In genomic region chr10:75651452-75651851, GRCh38 we compare ENCODE assay signal across 14 cellular contexts.
DNase-seq lines count a peak whose midpoint lies in the region; ATAC-seq, FAIRE-seq and TF ChIP-seq lines count a peak whose summit lies in the region.
"Had no signal": no experiment of that assay in that cellular context is flagged by ENCODE, and none has a peak within 500 bp of the region (broad histone marks: within the 10 kb centered on the region; RNA-seq: fewer than 3 reads in every experiment).

No MANE protein-coding gene starts in this region.

- no peaks in the 10 kb centered on the region for H3K9me3 ChIP-seq in left lung
- H3K9me3 ChIP-seq in Karpas-422 (ENCODE audit: low read length), result no peaks in the 10 kb centered on the region
- H3K9me3 ChIP-seq: right atrium auricular region had no signal

- FAIRE-seq in HTR-8/SVneo (lab: Jason Lieb, UNC), result no peak

- H3K36me3 Mint-ChIP-seq in WTC11, result no peaks in the 10 kb centered on the region
- H3K36me3 Mint-ChIP-seq: activated naive CD4-positive, alpha-beta T cell treated with anti-CD3 and anti-CD28 coated beads, Interleukin-2, amount 10 ng/mL, durations not matched to agents 7 days and 5 days had no signal

- no peak overlapping the region for H3K9ac ChIP-seq in Karpas-422 (ENCODE audit: low read length)

- H2AFZ ChIP-seq in Karpas-422 (ENCODE audit: low read length), result no peak overlapping the region

- ATAC-seq in WTC11 (peak; percentile 74), left lung (peak; percentile 35), GM21423 (IDR thresholded peaks at IDR 0.05; ENCODE audit: unreplicated experiment) (no peak), HG02884 (IDR thresholded peaks at IDR 0.05; ENCODE audit: unreplicated experiment) (no peak)

- no peaks in the 10 kb centered on the region for H3K79me2 ChIP-seq in Karpas-422 (ENCODE audit: low read length)

- in situ Hi-C loops in Caki2 (cut with HindIII; ENCODE audit: low pct_unique_long_range_greater_than_20kb, low sequenced_read_pairs), result no loop called here

- no peaks in the 10 kb centered on the region for H4K20me1 ChIP-seq in Karpas-422 (ENCODE audit: insufficient read depth, low read depth, low read length)

- no peaks in the 10 kb centered on the region for H3K9me3 Mint-ChIP-seq in WTC11
- H3K9me3 Mint-ChIP-seq: activated B cell treated with CpG ODN at 0.5 μM for 24 hours; activated naive CD4-positive, alpha-beta T cell treated with anti-CD3 and anti-CD28 coated beads, Interleukin-2, amount 10 ng/mL, durations not matched to agents 7 days and 5 days had no signal

- H3K36me3 ChIP-seq in left lung, result no peaks in the 10 kb centered on the region
- no peaks in the 10 kb centered on the region for H3K36me3 ChIP-seq in Karpas-422 (ENCODE audit: insufficient read depth, low read length)
- H3K36me3 ChIP-seq: right atrium auricular region had no signal

- TF ChIP-seq CTCF in WTC11 (IDR thresholded peaks at IDR 0.05) (no peak), left lung (IDR thresholded peaks at IDR 0.05) (peak in 1 of 2 donors; percentile 13)

- H3K27me3 Mint-ChIP-seq in WTC11 (ENCODE audit: low read depth), result peaks cover 55% of the 10 kb centered on the region
- H3K27me3 Mint-ChIP-seq: activated naive CD4-positive, alpha-beta T cell treated with anti-CD3 and anti-CD28 coated beads, Interleukin-2, amount 10 ng/mL, durations not matched to agents 7 days and 5 days had no signal

- H3K4me2 ChIP-seq in Karpas-422 (ENCODE audit: low read depth, low read length, poor library complexity, severe bottlenecking), result no peak overlapping the region

- POLR2A ChIA-PET in WTC11 (lab: Charles Lee), result no interaction called here

- CTCF ChIA-PET in WTC11 (lab: Charles Lee), result interaction anchor here (0.6 to 4.0 kb wide), 15 partner anchors 9 to 415 kb away, joined by 3 to 30 read pairs (median 4); partner anchors contain the start of gene ZNF503

- no peak overlapping the region for H3K4me3 Mint-ChIP-seq in WTC11
- H3K4me3 Mint-ChIP-seq: activated B cell treated with CpG ODN at 0.5 μM for 24 hours; activated naive CD4-positive, alpha-beta T cell treated with anti-CD3 and anti-CD28 coated beads, Interleukin-2, amount 10 ng/mL, durations not matched to agents 7 days and 5 days had no signal

- H3K27me3 ChIP-seq in left lung (no peaks in the 10 kb centered on the region), Karpas-422 (ENCODE audit: low read length) (no peaks in the 10 kb centered on the region)
- H3K27me3 ChIP-seq: right atrium auricular region had no signal

- no peak overlapping the region for H3K4me3 ChIP-seq in left lung
- H3K4me3 ChIP-seq in Karpas-422 (ENCODE audit: low read length), result no peak overlapping the region
- H3K4me3 ChIP-seq: right atrium auricular region had no signal

- intact Hi-C loops in left lung (cut with DNase I), result no loop called here

- no peak overlapping the region for H3K27ac Mint-ChIP-seq in WTC11
- H3K27ac Mint-ChIP-seq: activated B cell treated with CpG ODN at 0.5 μM for 24 hours; activated naive CD4-positive, alpha-beta T cell treated with anti-CD3 and anti-CD28 coated beads, Interleukin-2, amount 10 ng/mL, durations not matched to agents 7 days and 5 days had no signal

- H3K27ac ChIP-seq in left lung (no peak overlapping the region), Karpas-422 (ENCODE audit: low read length) (no peak overlapping the region)
- H3K27ac ChIP-seq: right atrium auricular region had no signal

- DNase-seq in Caki2 (ENCODE audit: low read depth) (peak; percentile 24), HTR-8/SVneo (ENCODE audit: insufficient read length, low spot score) (peak; percentile 21), WTC11 (ENCODE audit: low spot score) (peak; percentile 41), left lung (no peak), NCI-H446 treated with DMSO at 0.1 percent for 48 hours (lab: John Stamatoyannopoulos, UW) (no peak), Karpas-422 (no peak)
- DNase-seq: activated B cell treated with CpG ODN at 0.5 μM for 24 hours; activated naive CD4-positive, alpha-beta T cell treated with anti-CD3 and anti-CD28 coated beads, Interleukin-2, amount 10 ng/mL, durations not matched to agents 7 days and 5 days; effector CD8-positive, alpha-beta T cell; GF-D8; kidney glomerular epithelial cell had no signal

- H3K4me1 Mint-ChIP-seq in WTC11, result peaks cover 2% of the 10 kb centered on the region; the same call in 1 of the 2 replicates
- H3K4me1 Mint-ChIP-seq: activated B cell treated with CpG ODN at 0.5 μM for 24 hours; activated naive CD4-positive, alpha-beta T cell treated with anti-CD3 and anti-CD28 coated beads, Interleukin-2, amount 10 ng/mL, durations not matched to agents 7 days and 5 days had no signal

- H3K9me2 ChIP-seq in Karpas-422 (replicated peaks; ENCODE audit: insufficient read depth, low read length), result no peaks in the 10 kb centered on the region

- H3K4me1 ChIP-seq in left lung, result peaks cover 12 to 42% of the 10 kb centered on the region in 2 donors
- no peaks in the 10 kb centered on the region for H3K4me1 ChIP-seq in Karpas-422 (ENCODE audit: low read length)

TF ChIP-seq in WTC11, 78 proteins besides CTCF, POLR2A, EP300 and RAD21:
- TF ChIP-seq JAZF1 (CRISPR knock-in tag; IDR thresholded peaks at IDR 0.05), result no peak
- no peak for TF ChIP-seq ZNF317 (CRISPR knock-in tag; IDR thresholded peaks at IDR 0.05; ENCODE audit: borderline replicate concordance, low read depth)
- TF ChIP-seq MLX (CRISPR knock-in tag; IDR thresholded peaks at IDR 0.05), result no peak

Comparison
In these comparisons a context has a peak if more than half of its experiments do, and no peak if none do; other contexts are left out.
1. DNase-seq: peak in Caki2 (single experiment), HTR-8/SVneo (single experiment) and WTC11 (single experiment); none in left lung (0 of 2), NCI-H446 treated with DMSO at 0.1 percent for 48 hours (single experiment) and Karpas-422 (single experiment).
2. ATAC-seq: peak in WTC11 (single experiment) and left lung (single experiment); none in GM21423 (single experiment) and HG02884 (single experiment).